ENCODE assay signal across 1 cellular context in genomic region chr10:119596537-119597404, GRCh38.
TF ChIP-seq lines count a peak whose summit lies in the region.

Gene TIAL1, minus strand, starts transcription at chr10:119596964. Its CDS starts 499 bp downstream, at chr10:119596465.

TF ChIP-seq in K562, 482 proteins besides CTCF, POLR2A, EP300 and RAD21 (continued from another document and continues in another):
- TF ChIP-seq NKRF (IDR thresholded peaks at IDR 0.05; ENCODE audit: borderline replicate concordance) (0 out of 2 replicates have a peak, but pooled peaks have one; percentile 78), KHSRP (IDR thresholded peaks at IDR 0.05) (no peak), EP400 (IDR thresholded peaks at IDR 0.05) (peak; percentile 85), NFRKB (IDR thresholded peaks at IDR 0.05; ENCODE audit: low read depth) (peak; percentile 85), ZBTB8A (IDR thresholded peaks at IDR 0.05; ENCODE audit: partially characterized antibody) (no peak), ELK3 (CRISPR knock-in tag; IDR thresholded peaks at IDR 0.05) (no peak), SIN3A (IDR thresholded peaks at IDR 0.05; ENCODE audit: borderline replicate concordance in 2 of 2, control insufficient read depth in 1 of 2, low read depth in 2 of 2, low read length in 2 of 2) (peak; percentile 13 to 70; a peak in 2 of 4 replicates), TFAM (CRISPR knock-in tag; conservative IDR thresholded peaks at IDR 0.05) (no peak), POLR2H (tag; IDR thresholded peaks at IDR 0.05; ENCODE audit: low read depth) (peak; percentile 89), THRA (IDR thresholded peaks at IDR 0.05) (no peak), PREB (CRISPR knock-in tag; IDR thresholded peaks at IDR 0.05) (no peak), E2F1 (CRISPR knock-in tag; IDR thresholded peaks at IDR 0.05) (peak; percentile 40; the same call in 1 of the 2 replicates), ZBED1 (IDR thresholded peaks at IDR 0.05) (no peak), MYC (IDR thresholded peaks at IDR 0.05; ENCODE audit: low read depth, low read length) (peak; percentile 95), MYC (CRISPR knock-in tag; IDR thresholded peaks at IDR 0.05; ENCODE audit: borderline replicate concordance, low read depth) (no peak; the same call in 1 of the 2 replicates), ZNF384 (IDR thresholded peaks at IDR 0.05; ENCODE audit: low read depth, low read length) (no peak), ZEB2 (IDR thresholded peaks at IDR 0.05) (no peak), ZNF224 (CRISPR knock-in tag; IDR thresholded peaks at IDR 0.05) (no peak), SOX6 (IDR thresholded peaks at IDR 0.05) (peak; percentile 5; the same call in 1 of the 2 replicates), U2AF1 (optimal IDR thresholded peaks at IDR 0.05; ENCODE audit: low read depth, low read length) (no peak), MTF1 (CRISPR knock-in tag; IDR thresholded peaks at IDR 0.05; ENCODE audit: borderline replicate concordance) (no peak), RAD51 (IDR thresholded peaks at IDR 0.05; ENCODE audit: borderline replicate concordance, low read depth) (no peak), POLR2B (IDR thresholded peaks at IDR 0.05; ENCODE audit: low read depth, partially characterized antibody) (peak; percentile 65), BRF1 (IDR thresholded peaks at IDR 0.05; ENCODE audit: borderline replicate concordance, extremely low read depth, insufficient read length) (no peak), HDAC2 (IDR thresholded peaks at IDR 0.05) (peak; percentile 27), MLLT1 (IDR thresholded peaks at IDR 0.05) (peak in 1 of 2 experiments; percentile 59; a peak in 1 of 4 replicates), TRIM24 (IDR thresholded peaks at IDR 0.05) (peak in 1 of 2 experiments; percentile 40; a peak in 2 of 4 replicates), CUX1 (CRISPR knock-in tag; IDR thresholded peaks at IDR 0.05) (no peak), TAF7 (tag; IDR thresholded peaks at IDR 0.05) (peak; percentile 64; the same call in 1 of the 2 replicates), ETV6 (IDR thresholded peaks at IDR 0.05; ENCODE audit: borderline replicate concordance in 1 of 2, low read depth in 2 of 2, low read length in 1 of 2) (no peak), ETV6 (CRISPR knock-in tag; IDR thresholded peaks at IDR 0.05; ENCODE audit: borderline replicate concordance) (peak; percentile 33; the same call in 1 of the 2 replicates), CBFB (CRISPR knock-in tag; IDR thresholded peaks at IDR 0.05) (0 out of 2 replicates have a peak, but pooled peaks have one; percentile 32), C11orf30 (IDR thresholded peaks at IDR 0.05; ENCODE audit: low read depth) (peak; percentile 63), ZNF133 (CRISPR knock-in tag; IDR thresholded peaks at IDR 0.05) (no peak), GMEB1 (CRISPR knock-in tag; IDR thresholded peaks at IDR 0.05) (peak; percentile 82), ZNF3 (CRISPR knock-in tag; IDR thresholded peaks at IDR 0.05) (no peak), LCOR (CRISPR knock-in tag; IDR thresholded peaks at IDR 0.05) (0 out of 2 replicates have a peak, but pooled peaks have one; percentile 71), RFX5 (IDR thresholded peaks at IDR 0.05; ENCODE audit: low read depth, low read length) (no peak), PHF8 (IDR thresholded peaks at IDR 0.05; ENCODE audit: borderline replicate concordance, low read length) (peak; percentile 89), NR2C2 (CRISPR knock-in tag; IDR thresholded peaks at IDR 0.05) (no peak), NR2C2 (tag; IDR thresholded peaks at IDR 0.05) (peak; percentile 96), L3MBTL2 (IDR thresholded peaks at IDR 0.05) (peak; percentile 81; the same call in 1 of the 2 replicates), NR2C1 (IDR thresholded peaks at IDR 0.05) (peak; percentile 87), NR2C1 (tag; IDR thresholded peaks at IDR 0.05) (peak; percentile 88), GTF2A2 (tag; IDR thresholded peaks at IDR 0.05) (no peak), SMARCB1 (IDR thresholded peaks at IDR 0.05; ENCODE audit: insufficient read length, low read depth) (no peak), MAFG (tag; conservative IDR thresholded peaks at IDR 0.05) (no peak), ZBTB12 (CRISPR knock-in tag; IDR thresholded peaks at IDR 0.05) (no peak), ELF2 (CRISPR knock-in tag; IDR thresholded peaks at IDR 0.05) (peak; percentile 62; the same call in 1 of the 2 replicates), CCNT2 (IDR thresholded peaks at IDR 0.05; ENCODE audit: borderline replicate concordance, extremely low read depth, insufficient read length, low read depth, low read length) (peak; percentile 24), E2F6 (IDR thresholded peaks at IDR 0.05; ENCODE audit: borderline replicate concordance in 1 of 2, extremely low read depth in 1 of 2, insufficient read depth in 1 of 2, insufficient read length in 1 of 2, low read depth in 1 of 2, low read length in 1 of 2, poor library complexity in 1 of 2, severe bottlenecking in 1 of 2) (peak; percentile 74 to 81), SIN3B (IDR thresholded peaks at IDR 0.05; ENCODE audit: low read depth) (no peak), CHD1 (IDR thresholded peaks at IDR 0.05; ENCODE audit: low read length) (peak; percentile 43)
